Comparison of ENCODE assay signal across 16 cellular contexts in the genomic region with DNA sequence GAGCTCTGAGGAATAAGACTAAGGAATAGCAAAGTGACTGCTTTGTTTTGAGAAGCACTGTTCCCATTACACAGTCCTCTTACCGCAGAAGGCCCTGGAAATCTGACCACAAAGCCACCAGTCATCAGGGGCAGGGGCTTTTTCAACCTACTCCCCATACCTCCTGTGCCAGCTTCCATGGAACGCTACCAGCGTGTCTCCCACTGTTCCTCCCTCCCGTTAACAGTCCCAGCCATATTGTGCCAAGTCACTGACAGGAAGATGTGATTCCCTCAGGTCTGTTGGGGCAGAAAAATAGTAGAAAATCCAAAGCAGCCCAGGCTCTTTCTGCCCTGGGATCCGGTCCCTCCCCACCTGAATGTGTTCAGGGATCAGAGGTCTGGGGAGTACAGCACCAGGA.
"Had no signal": no experiment of that assay in that cellular context is flagged by ENCODE, and none has a peak within 500 bp of the region (broad histone marks: within the 10 kb centered on the region; RNA-seq: fewer than 3 reads in every experiment).

No MANE protein-coding gene starts in this region.

- H3K27me3 ChIP-seq: adrenal gland, brain microvascular endothelial cell, sigmoid colon, suprapubic skin had no signal

- H3K4me3 ChIP-seq: adrenal gland, sigmoid colon, suprapubic skin had no signal

- ATAC-seq: activated CD4-positive, alpha-beta T cell treated with anti-CD3 and anti-CD28 coated beads for 36 hours; esophagus mucosa; naive thymus-derived CD8-positive, alpha-beta T cell; stimulated activated naive CD8-positive, alpha-beta T cell treated with anti-CD3 and anti-CD28 coated beads, Interleukin-15, Interleukin-2, amounts not matched to agents 100 U/mL and 50 U/mL, for 24 hours had no signal

- H3K4me1 ChIP-seq: adrenal gland, sigmoid colon, suprapubic skin had no signal

- DNase-seq: activated CD4-positive, alpha-beta T cell treated with anti-CD3 and anti-CD28 coated beads for 36 hours; activated naive CD4-positive, alpha-beta T cell treated with anti-CD3 and anti-CD28 coated beads, Interleukin-2, amount 50 U/mL, for 16 hours; adrenal gland; brain microvascular endothelial cell; dermis blood vessel endothelial cell; glutamatergic neuron; immature natural killer cell; naive thymus-derived CD8-positive, alpha-beta T cell; nucleus accumbens; sigmoid colon; stimulated activated CD4-positive, alpha-beta T cell treated with anti-CD3 and anti-CD28 coated beads, Interleukin-12 subunit alpha, Interleukin-12 subunit beta, amount 100 ng/mL, for 4 hours; stimulated activated CD4-positive, alpha-beta T cell treated with anti-CD3 and anti-CD28 coated beads, Interleukin-2, amount 100 ng/mL, for 48 hours; stimulated activated naive CD8-positive, alpha-beta T cell treated with anti-CD3 and anti-CD28 coated beads, Interleukin-15, Interleukin-2, amounts not matched to agents 100 U/mL and 50 U/mL, for 24 hours; T-helper 9 cell had no signal

- H3K9me3 ChIP-seq: adrenal gland, sigmoid colon, suprapubic skin had no signal

- H3K9me3 Mint-ChIP-seq: immature natural killer cell; naive thymus-derived CD8-positive, alpha-beta T cell had no signal

- H3K27ac Mint-ChIP-seq: activated CD4-positive, alpha-beta T cell treated with anti-CD3 and anti-CD28 coated beads for 36 hours had no signal

- H3K4me1 Mint-ChIP-seq: activated CD4-positive, alpha-beta T cell treated with anti-CD3 and anti-CD28 coated beads for 36 hours; immature natural killer cell; naive thymus-derived CD8-positive, alpha-beta T cell had no signal

- H3K27me3 Mint-ChIP-seq: activated CD4-positive, alpha-beta T cell treated with anti-CD3 and anti-CD28 coated beads for 36 hours; naive thymus-derived CD8-positive, alpha-beta T cell had no signal

- H3K4me3 Mint-ChIP-seq: activated CD4-positive, alpha-beta T cell treated with anti-CD3 and anti-CD28 coated beads for 36 hours; immature natural killer cell; naive thymus-derived CD8-positive, alpha-beta T cell had no signal

- H3K27ac ChIP-seq: adrenal gland, brain microvascular endothelial cell, sigmoid colon, suprapubic skin had no signal
